10 cellular contexts compared by ENCODE assay signal in genomic region chr21:41783476-41784150, GRCh38. TPM values are rescaled to one million over a fixed set of nuclear protein-coding genes. Genes with fewer than 3 reads are reported as not detected.
DNase-seq lines count a peak whose midpoint lies in the region; ATAC-seq, FAIRE-seq and TF ChIP-seq lines count a peak whose summit lies in the region.
"Had no signal": no experiment of that assay in that cellular context is flagged by ENCODE, and none has a peak within 500 bp of the region (broad histone marks: within the 10 kb centered on the region; RNA-seq: fewer than 3 reads in every experiment).

No MANE protein-coding gene starts in this region.

- no peak for TF ChIP-seq CTCF in HepG2 (CRISPR knock-in tag; IDR thresholded peaks at IDR 0.05)
- TF ChIP-seq CTCF in right lobe of liver (IDR thresholded peaks at IDR 0.05): no peak
- TF ChIP-seq CTCF in MCF 10A (IDR thresholded peaks at IDR 0.05; ENCODE audit: unreplicated experiment): no peak
- no peak for TF ChIP-seq CTCF in type B pancreatic cell (conservative IDR thresholded peaks at IDR 0.05)

- H3K9me3 ChIP-seq in HepG2 (ENCODE audit: low read length) (no peaks in the 10 kb centered on the region), right lobe of liver (no peaks in the 10 kb centered on the region)

- no peak overlapping the region for H3K27ac ChIP-seq in HepG2 (ENCODE audit: extremely low read length, insufficient read depth, low read length)
- H3K27ac ChIP-seq in right lobe of liver: no peak overlapping the region

- 3% methylated on average over 18 of the region's 18 CpGs for WGBS in HepG2 (ENCODE audit: low lambda C conversion rate)
- WGBS in right lobe of liver (ENCODE audit: insufficient coverage, low coverage, low lambda C conversion rate, missing lambda C conversion rate): 38% methylated on average over 17 of the region's 18 CpGs

- peak overlapping the region; percentile 50; the same call in 1 of the 2 replicates for H3K4me2 ChIP-seq in HepG2 (ENCODE audit: low read depth, low read length)

- no peak for FAIRE-seq in HepG2 (lab: Jason Lieb, UNC)
- FAIRE-seq: G401.6 had no signal

- CTCF ChIA-PET in HepG2 (lab: Yijun Ruan, JAX; ENCODE audit: low intra/inter-chr PET ratio, low total read pairs): no interaction called here
- CTCF ChIA-PET in MCF 10A (lab: Yijun Ruan, JAX): interaction anchor here (0.7 to 2.1 kb wide), 4 partner anchors 35 to 174 kb away, joined by 3 to 12 read pairs (median 4); no protein-coding TSS in a partner anchor

- H3K4me3 Mint-ChIP-seq in MCF 10A (ENCODE audit: unreplicated experiment) (peak overlapping the region; percentile 7), type B pancreatic cell (peak overlapping the region; percentile 71)

- ATAC-seq in HepG2 (peak; percentile 47), right lobe of liver (no peak), HG02759 (IDR thresholded peaks at IDR 0.05; ENCODE audit: unreplicated experiment) (no peak), GM21723 (IDR thresholded peaks at IDR 0.05; ENCODE audit: unreplicated experiment) (no peak)
- ATAC-seq: left ventricle myocardium superior had no signal

- no peak overlapping the region for H3K9ac ChIP-seq in HepG2 (ENCODE audit: insufficient read depth, low read depth, low read length)

- H3K4me1 ChIP-seq in HepG2 (ENCODE audit: insufficient read depth, low read length) (peaks cover 51% of the 10 kb centered on the region), right lobe of liver (peaks cover 0 to 11% (median 0%) of the 10 kb centered on the region in 4 donors)

- no peaks in the 10 kb centered on the region for H3K36me3 ChIP-seq in HepG2 (replicated peaks in 1 of 2; ENCODE audit: control insufficient read depth in 1 of 2, insufficient read depth in 2 of 2, low read length in 2 of 2)
- no peaks in the 10 kb centered on the region for H3K36me3 ChIP-seq in right lobe of liver

- no peaks in the 10 kb centered on the region for H3K9me3 Mint-ChIP-seq in MCF 10A (ENCODE audit: unreplicated experiment)
- peaks cover 14% of the 10 kb centered on the region for H3K9me3 Mint-ChIP-seq in type B pancreatic cell

- BruUV-seq in HepG2 (replicated peaks; lab: Mats Ljungman, UMichigan): no TSS peak
- no TSS peak for BruUV-seq in MCF 10A (replicated peaks; lab: Mats Ljungman, UMichigan)

- H3K79me2 ChIP-seq in HepG2 (ENCODE audit: insufficient read depth, low read length): no peaks in the 10 kb centered on the region

- TF ChIP-seq EP300 in HepG2 (IDR thresholded peaks at IDR 0.05; ENCODE audit: low read depth in 2 of 2, low read length in 2 of 2) (no peak), HepG2 (CRISPR knock-in tag; IDR thresholded peaks at IDR 0.05; ENCODE audit: borderline replicate concordance) (no peak)

- H3K4me1 Mint-ChIP-seq in MCF 10A (ENCODE audit: insufficient read depth, unreplicated experiment) (peaks cover 29% of the 10 kb centered on the region), type B pancreatic cell (ENCODE audit: unreplicated experiment) (peaks cover 24% of the 10 kb centered on the region)

- no peaks in the 10 kb centered on the region for H3K27me3 Mint-ChIP-seq in MCF 10A (ENCODE audit: insufficient read depth, unreplicated experiment)
- peaks cover 10% of the 10 kb centered on the region for H3K27me3 Mint-ChIP-seq in type B pancreatic cell

- no peak for TF ChIP-seq RAD21 in HepG2 (CRISPR knock-in tag; IDR thresholded peaks at IDR 0.05)

- TF ChIP-seq POLR2A in HepG2 (IDR thresholded peaks at IDR 0.05; ENCODE audit: insufficient read depth in 1 of 2, low read depth in 2 of 2, low read length in 2 of 2) (no peak), right lobe of liver (IDR thresholded peaks at IDR 0.05) (no peak)

- H3K27me3 ChIP-seq in HepG2 (ENCODE audit: control insufficient read depth in 1 of 2, insufficient read depth in 2 of 2, low read length in 2 of 2): peaks cover 1 to 9% of the 10 kb centered on the region in 2 experiments; a peak in 3 of 5 replicates
- no peaks in the 10 kb centered on the region for H3K27me3 ChIP-seq in right lobe of liver

- no peaks in the 10 kb centered on the region for H3K36me3 Mint-ChIP-seq in MCF 10A (ENCODE audit: insufficient read depth, unreplicated experiment)
- no peaks in the 10 kb centered on the region for H3K36me3 Mint-ChIP-seq in type B pancreatic cell

- H3K4me3 ChIP-seq in HepG2 (replicated peaks in 1 of 3; ENCODE audit: insufficient read depth in 1 of 3, low read depth in 2 of 3, low read length in 3 of 3): no peak overlapping the region
- H3K4me3 ChIP-seq in right lobe of liver: no peak overlapping the region

- in situ Hi-C loops in HepG2 (cut with HindIII; ENCODE audit: extremely low pct_ligation_motif_present, low pct_unique_long_range_greater_than_20kb): no loop called here

- intact Hi-C loops in HepG2 (cut with micrococcal nuclease; ENCODE audit: unreplicated experiment): no loop called here
- intact Hi-C loops in right lobe of liver (cut with DNase I): no loop called here
- intact Hi-C loops in MCF 10A (cut with micrococcal nuclease): no loop called here

- H3K27ac Mint-ChIP-seq in MCF 10A (ENCODE audit: low read depth, unreplicated experiment) (no peak overlapping the region), type B pancreatic cell (peak overlapping the region; percentile 78)

- DNase-seq in HepG2 (ENCODE audit: low spot score) (no peak), right lobe of liver (no peak), NCI-H748 (lab: John Stamatoyannopoulos, UW; ENCODE audit: unreplicated experiment) (peak; percentile 97), MCF 10A (ENCODE audit: unreplicated experiment) (peak; percentile 93), type B pancreatic cell (ENCODE audit: extremely low spot score, unreplicated experiment) (no peak), cerebellar cortex (ENCODE audit: low spot score) (no peak)
- DNase-seq: left ventricle myocardium superior had no signal

- no peak overlapping the region for H2AFZ ChIP-seq in HepG2 (ENCODE audit: low read length)

- H4K20me1 ChIP-seq in HepG2 (ENCODE audit: insufficient read depth, low read length): no peaks in the 10 kb centered on the region

- POLR2A ChIA-PET in HepG2 (lab: Yijun Ruan, JAX): no interaction called here
- POLR2A ChIA-PET in MCF 10A (lab: Yijun Ruan, JAX): interaction anchor here (0.5 to 9.7 kb wide), 16 partner anchors 18 to 334 kb away, joined by 3 to 136 read pairs (median 6); partner anchors contain the start of genes RIPK4 and ZBTB21

TF ChIP-seq in HepG2, 621 proteins besides CTCF, POLR2A, EP300 and RAD21 (continues in another document):
- no peak for TF ChIP-seq PRMT3 (CRISPR knock-in tag; IDR thresholded peaks at IDR 0.05; ENCODE audit: borderline replicate concordance, low read depth)
- 0 out of 2 replicates have a peak, but pooled peaks have one; percentile 22 for TF ChIP-seq PHF21A (CRISPR knock-in tag; IDR thresholded peaks at IDR 0.05)
- peak; percentile 27 for TF ChIP-seq RARA (CRISPR knock-in tag; IDR thresholded peaks at IDR 0.05)
- TF ChIP-seq FOXA1 (IDR thresholded peaks at IDR 0.05): no peak
- 0 out of 2 replicates have a peak, but pooled peaks have one; percentile 17 for TF ChIP-seq FOXA1 (CRISPR knock-in tag; IDR thresholded peaks at IDR 0.05)
- 0 out of 2 replicates have a peak, but pooled peaks have one; percentile 6 for TF ChIP-seq BCL6 (CRISPR knock-in tag; IDR thresholded peaks at IDR 0.05)
- TF ChIP-seq, protein P1, sequence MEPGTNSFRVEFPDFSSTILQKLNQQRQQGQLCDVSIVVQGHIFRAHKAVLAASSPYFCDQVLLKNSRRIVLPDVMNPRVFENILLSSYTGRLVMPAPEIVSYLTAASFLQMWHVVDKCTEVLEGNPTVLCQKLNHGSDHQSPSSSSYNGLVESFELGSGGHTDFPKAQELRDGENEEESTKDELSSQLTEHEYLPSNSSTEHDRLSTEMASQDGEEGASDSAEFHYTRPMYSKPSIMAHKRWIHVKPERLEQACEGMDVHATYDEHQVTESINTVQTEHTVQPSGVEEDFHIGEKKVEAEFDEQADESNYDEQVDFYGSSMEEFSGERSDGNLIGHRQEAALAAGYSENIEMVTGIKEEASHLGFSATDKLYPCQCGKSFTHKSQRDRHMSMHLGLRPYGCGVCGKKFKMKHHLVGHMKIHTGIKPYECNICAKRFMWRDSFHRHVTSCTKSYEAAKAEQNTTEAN (CRISPR knock-in tag; conservative IDR thresholded peaks at IDR 0.05): peak; percentile 19; the same call in 1 of the 2 replicates
- TF ChIP-seq, protein P2, sequence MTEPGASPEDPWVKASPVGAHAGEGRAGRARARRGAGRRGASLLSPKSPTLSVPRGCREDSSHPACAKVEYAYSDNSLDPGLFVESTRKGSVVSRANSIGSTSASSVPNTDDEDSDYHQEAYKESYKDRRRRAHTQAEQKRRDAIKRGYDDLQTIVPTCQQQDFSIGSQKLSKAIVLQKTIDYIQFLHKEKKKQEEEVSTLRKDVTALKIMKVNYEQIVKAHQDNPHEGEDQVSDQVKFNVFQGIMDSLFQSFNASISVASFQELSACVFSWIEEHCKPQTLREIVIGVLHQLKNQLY (CRISPR knock-in tag; IDR thresholded peaks at IDR 0.05): 0 out of 2 replicates have a peak, but pooled peaks have one; percentile 17

RNA-seq across cellular contexts. Expression of gene RIPK4, which starts 16.8 kb away (rescaled TPM):
- total RNA-seq in HepG2 (2016; rRNA removed; fragmentation: Illumina TruSeq; extraction: Trizol): 4.9 and 5.3 TPM in 2 replicates
- 0.51 and 0.71 TPM in 2 replicates for total RNA-seq in HepG2 (2016; cell fraction: cytosol; rRNA removed; fragmentation: Illumina TruSeq; extraction: Trizol; ENCODE audit: low read depth)
- total RNA-seq in HepG2 (2016; cell fraction: insoluble cytoplasmic fraction; rRNA removed; fragmentation: Illumina TruSeq; extraction: Trizol): 4.4 and 5.2 TPM in 2 replicates
- total RNA-seq in HepG2 (2016; cell fraction: membrane; rRNA removed; fragmentation: Illumina TruSeq; extraction: Trizol): 2.1 and 2.3 TPM in 2 replicates
- 3.5 and 4.3 TPM in 2 replicates for total RNA-seq in HepG2 (2016; cell fraction: nucleus; rRNA removed; fragmentation: Illumina TruSeq; extraction: Trizol)
- 3.1 and 3.7 TPM in 2 replicates for polyA plus RNA-seq in HepG2 (2011; rRNA removed)
- 2.8 TPM in 2 replicates for polyA plus RNA-seq in HepG2 (2011; cell fraction: cytosol; rRNA removed)
- polyA plus RNA-seq in HepG2 (2011; cell fraction: nucleus; rRNA removed): 11.6 and 15.3 TPM in 2 replicates
- 5.1 and 8.2 TPM in 2 replicates for polyA plus RNA-seq in HepG2 (2012)
- polyA plus RNA-seq in HepG2 (2016; cell fraction: cytosol; fragmentation: Illumina TruSeq; extraction: Trizol; ENCODE audit: low read depth): 0.29 and 0.38 TPM in 2 replicates
- polyA plus RNA-seq in HepG2 (2016; cell fraction: insoluble cytoplasmic fraction; fragmentation: Illumina TruSeq; extraction: Trizol; ENCODE audit: low read depth): 3.7 and 4.2 TPM in 2 replicates
- 0.65 and 1.0 TPM in 2 replicates for polyA plus RNA-seq in HepG2 (2016; cell fraction: membrane; fragmentation: Illumina TruSeq; extraction: Trizol; ENCODE audit: low read depth)
- polyA plus RNA-seq in HepG2 (2016; cell fraction: nucleus; fragmentation: Illumina TruSeq; extraction: Trizol; ENCODE audit: insufficient read depth, low read depth): 6.2 and 7.7 TPM in 2 replicates
- polyA minus RNA-seq in HepG2 (2011; rRNA and poly(A)+ RNA removed; ENCODE audit: low replicate concordance): 0.70 and 14.5 TPM in 2 replicates
- polyA minus RNA-seq in HepG2 (2011; cell fraction: cytosol; rRNA and poly(A)+ RNA removed): 6.3 and 8.3 TPM in 2 replicates
- polyA minus RNA-seq in HepG2 (2011; cell fraction: nucleus; rRNA and poly(A)+ RNA removed): 4.6 and 8.5 TPM in 2 replicates
- total RNA-seq in right lobe of liver: 10 to 100 TPM in 5 of 6 experiments, 1 to 10 TPM in 1; 6.7 to 18.7 (median 12.7) TPM
- 14.0 and 22.3 TPM in 2 replicates for total RNA-seq in MCF 10A (2022)
- total RNA-seq in type B pancreatic cell (ENCODE audit: low replicate concordance): 13.7 and 30.3 TPM in 2 replicates

Comparison
In these comparisons a context has a peak if more than half of its experiments do, and no peak if none do; other contexts are left out.
1. DNase-seq: peak in NCI-H748 (single experiment) and MCF 10A (single experiment); none in HepG2 (single experiment), right lobe of liver (0 of 3), type B pancreatic cell (single experiment) and cerebellar cortex (single experiment).